ENCODE assay signal across 9 cellular contexts in genomic region chr5:9653811-9654210, GRCh38. TPM values are rescaled to one million over a fixed set of nuclear protein-coding genes. Genes with fewer than 3 reads are reported as not detected.
DNase-seq lines count a peak whose midpoint lies in the region; ATAC-seq and TF ChIP-seq lines count a peak whose summit lies in the region.
"Had no signal": no experiment of that assay in that cellular context is flagged by ENCODE, and none has a peak within 500 bp of the region (broad histone marks: within the 10 kb centered on the region; RNA-seq: fewer than 3 reads in every experiment).

No MANE protein-coding gene starts in this region.

- H3K9me3 ChIP-seq in heart right ventricle (peaks cover 0 to 5% (median 0%) of the 10 kb centered on the region in 11 donors), Peyer's patch (no peaks in the 10 kb centered on the region), esophagus squamous epithelium (no peaks in the 10 kb centered on the region)

- H3K4me3 ChIP-seq in heart right ventricle (no peak overlapping the region), Peyer's patch (no peak overlapping the region), esophagus squamous epithelium (no peak overlapping the region)

- TF ChIP-seq CTCF in heart right ventricle (IDR thresholded peaks at IDR 0.05) (no peak), Peyer's patch (IDR thresholded peaks at IDR 0.05) (no peak), esophagus squamous epithelium (IDR thresholded peaks at IDR 0.05) (no peak)

- TF ChIP-seq POLR2A in Peyer's patch (IDR thresholded peaks at IDR 0.05): no peak
- TF ChIP-seq POLR2A in esophagus squamous epithelium (IDR thresholded peaks at IDR 0.05): no peak

- peak; percentile 79 for DNase-seq in GM04504 (ENCODE audit: low read depth)
- peak; percentile 53 for DNase-seq in LHCN-M2 (ENCODE audit: low read depth)
- DNase-seq in heart right ventricle: peak; percentile 70 to 77
- no peak for DNase-seq in GOT3 (lab: John Stamatoyannopoulos, UW)
- no peak for DNase-seq in Peyer's patch
- DNase-seq in G401 (ENCODE audit: low spot score): no peak
- no peak for DNase-seq in esophagus squamous epithelium (lab: John Stamatoyannopoulos, UW)

- in situ Hi-C loops in G401 (cut with HindIII; ENCODE audit: low sequenced_read_pairs): no loop called here

- H3K27ac ChIP-seq in heart right ventricle (peak overlapping the region in 5 of 10 donors; percentile 76 to 86 (median 82)), Peyer's patch (no peak overlapping the region), esophagus squamous epithelium (no peak overlapping the region)

- H3K36me3 ChIP-seq in heart right ventricle (no peaks in the 10 kb centered on the region), Peyer's patch (no peaks in the 10 kb centered on the region), esophagus squamous epithelium (no peaks in the 10 kb centered on the region)

- intact Hi-C loops in heart right ventricle (cut with DNase I) (no loop called here), esophagus squamous epithelium (cut with DNase I) (no loop called here)

- WGBS in heart right ventricle, 2 donors: 21 to 29% methylated on average over 2 of the region's 2 CpGs
- WGBS in esophagus squamous epithelium, 2 donors: 37 to 43% methylated on average over 2 of the region's 2 CpGs

- ATAC-seq in GM21723 (IDR thresholded peaks at IDR 0.05; ENCODE audit: unreplicated experiment) (peak; percentile 94), heart right ventricle (peak; percentile 84 to 99 (median 92))

- H3K4me1 ChIP-seq in heart right ventricle (peaks cover 0 to 27% (median 0%) of the 10 kb centered on the region in 9 donors), Peyer's patch (no peaks in the 10 kb centered on the region), esophagus squamous epithelium (no peaks in the 10 kb centered on the region)

- H3K27me3 ChIP-seq in heart right ventricle (no peaks in the 10 kb centered on the region), Peyer's patch (no peaks in the 10 kb centered on the region), esophagus squamous epithelium (no peaks in the 10 kb centered on the region)

RNA-seq across cellular contexts. Expression of gene TAS2R1, which starts 23.7 kb away (rescaled TPM):
- total RNA-seq in LHCN-M2 (2014; rRNA removed): not detected in 2 replicates
- not detected for polyA plus RNA-seq in LHCN-M2 (2012)
- total RNA-seq in heart right ventricle: not detected
- not detected for polyA plus RNA-seq in heart right ventricle
- not detected for total RNA-seq in Peyer's patch
- not detected in 2 replicates for total RNA-seq in G401 (2014; rRNA removed; shearing (Covaris generic))
- total RNA-seq in esophagus squamous epithelium: not detected
- polyA plus RNA-seq: adipose tissue had no signal

Comparison
In these comparisons a context has a peak if more than half of its experiments do, and no peak if none do; other contexts are left out.
1. DNase-seq: peak in GM04504 (single experiment), LHCN-M2 (single experiment) and heart right ventricle (2 of 2); none in GOT3 (single experiment), Peyer's patch (0 of 3), G401 (single experiment) and esophagus squamous epithelium (single experiment).